2 cellular contexts compared by ENCODE assay signal in the genomic region with DNA sequence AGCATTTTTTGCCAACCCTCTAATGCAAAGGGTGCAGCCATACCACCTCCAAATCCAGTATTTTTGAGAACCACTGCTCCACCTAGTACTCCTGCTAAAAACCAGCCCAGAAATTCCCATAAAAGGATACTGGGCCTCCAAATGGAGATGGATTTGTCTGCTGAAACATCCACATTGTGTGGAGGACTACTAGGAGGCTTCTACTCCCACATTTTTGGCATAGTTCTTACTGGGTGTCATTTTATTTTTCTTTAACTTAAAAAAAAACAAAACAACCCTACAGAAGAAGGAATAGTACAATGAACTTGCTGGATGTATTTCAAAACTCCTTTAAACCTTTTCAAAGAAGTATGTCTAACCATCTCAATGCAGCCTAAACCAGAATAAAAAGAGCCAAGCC.
TF ChIP-seq lines count a peak whose summit lies in the region.

No MANE protein-coding gene starts in this region.

TF ChIP-seq in IMR-90, 13 proteins besides CTCF, POLR2A, EP300 and RAD21:
- TF ChIP-seq MXI1 (IDR thresholded peaks at IDR 0.05; ENCODE audit: borderline replicate concordance, low read depth, low read length) (no peak), BHLHE40 (IDR thresholded peaks at IDR 0.05; ENCODE audit: low read depth, low read length) (no peak), MAFK (IDR thresholded peaks at IDR 0.05; ENCODE audit: low read depth, low read length) (no peak), CEBPB (IDR thresholded peaks at IDR 0.05; ENCODE audit: low read depth, low read length) (no peak), RFX5 (IDR thresholded peaks at IDR 0.05; ENCODE audit: low read depth, low read length) (no peak)
- TF ChIP-seq, protein P1, sequence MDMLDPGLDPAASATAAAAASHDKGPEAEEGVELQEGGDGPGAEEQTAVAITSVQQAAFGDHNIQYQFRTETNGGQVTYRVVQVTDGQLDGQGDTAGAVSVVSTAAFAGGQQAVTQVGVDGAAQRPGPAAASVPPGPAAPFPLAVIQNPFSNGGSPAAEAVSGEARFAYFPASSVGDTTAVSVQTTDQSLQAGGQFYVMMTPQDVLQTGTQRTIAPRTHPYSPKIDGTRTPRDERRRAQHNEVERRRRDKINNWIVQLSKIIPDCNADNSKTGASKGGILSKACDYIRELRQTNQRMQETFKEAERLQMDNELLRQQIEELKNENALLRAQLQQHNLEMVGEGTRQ (IDR thresholded peaks at IDR 0.05; ENCODE audit: low read depth, low read length): no peak

TF ChIP-seq in SK-N-SH, 30 proteins besides CTCF, POLR2A, EP300 and RAD21:
- TF ChIP-seq RFX5 (IDR thresholded peaks at IDR 0.05; ENCODE audit: low read length) (no peak), SIN3A (IDR thresholded peaks at IDR 0.05; ENCODE audit: borderline replicate concordance, low read depth, low read length) (no peak), NRF1 (IDR thresholded peaks at IDR 0.05; ENCODE audit: low read depth, low read length) (no peak), TEAD4 (IDR thresholded peaks at IDR 0.05; ENCODE audit: borderline replicate concordance, insufficient read depth) (no peak), TAF1 (IDR thresholded peaks at IDR 0.05; ENCODE audit: borderline replicate concordance, low read depth, low read length) (no peak)
